8 cellular contexts compared by ENCODE assay signal in genomic region chr4:119003070-119003469, GRCh38.
A peak's percentile ranks its signal among the peaks of the same experiment; 100 is the strongest.
DNase-seq lines count a peak whose midpoint lies in the region; ATAC-seq and TF ChIP-seq lines count a peak whose summit lies in the region.
"Not testable (repeated sequence)": the region's sequence is repeated elsewhere in the genome, so short reads cannot be mapped to it uniquely, and the experiment has no call there.

No MANE protein-coding gene starts in this region.

- peak overlapping the region; percentile 85 for H4K91ac ChIP-seq in IMR-90 (ENCODE audit: insufficient read depth, low read depth, low read length)

- H3K79me1 ChIP-seq in IMR-90 (ENCODE audit: low read depth in 1 of 2, low read length in 2 of 2), result not testable (repeated sequence)

- in situ Hi-C loops in IMR-90 (cut with MboI; ENCODE audit: low sequenced_read_pairs), result not testable (repeated sequence)

- H2BK5ac ChIP-seq in IMR-90 (ENCODE audit: low read depth, low read length, poor library complexity, severe bottlenecking), result peak overlapping the region; percentile 80

- not testable (repeated sequence) for ATAC-seq in IMR-90 (ENCODE audit: low read depth)

- DNase-seq in AML-193 (lab: John Stamatoyannopoulos, UW) (peak; percentile 31 to 41), NOMO-1 (lab: John Stamatoyannopoulos, UW; ENCODE audit: unreplicated experiment in 2 of 2) (peak; percentile 34 to 62), SKM-1 treated with dmso at 0.1 percent for 144 hours (lab: John Stamatoyannopoulos, UW; ENCODE audit: unreplicated experiment) (peak; percentile 32)
- not testable (repeated sequence) for DNase-seq in IMR-90; coronary artery (ENCODE audit: low spot score); left ventricle myocardium inferior; osteoblast (ENCODE audit: insufficient read length, low spot score, missing footprints); stomach

- intact Hi-C loops in IMR-90 (cut with micrococcal nuclease); left ventricle myocardium inferior (cut with micrococcal nuclease); stomach (cut with DNase I; ENCODE audit: low total_unique reads): not testable (repeated sequence)

- not testable (repeated sequence) for H3K36me3 ChIP-seq in IMR-90 (ENCODE audit: control insufficient read depth, insufficient read depth, low read length); left ventricle myocardium inferior; osteoblast (ENCODE audit: insufficient read depth, low read length); stomach

- CTCF ChIA-PET in IMR-90 (lab: Yijun Ruan, JAX), result not testable (repeated sequence)

- not testable (repeated sequence) for H3K27ac ChIP-seq in IMR-90 (ENCODE audit: insufficient read depth, low read length); osteoblast (ENCODE audit: low read depth, low read length)
- H3K27ac ChIP-seq in coronary artery, result peak overlapping the region; percentile 72 to 82
- peak overlapping the region; percentile 84 for H3K27ac ChIP-seq in left ventricle myocardium inferior (replicated peaks)
- H3K27ac ChIP-seq in stomach, result peak overlapping the region in 4 of 5 donors; percentile 77 to 89 (median 84)

- H2AK5ac ChIP-seq in IMR-90 (ENCODE audit: low read depth, low read length), result not testable (repeated sequence)

- not testable (repeated sequence) for BruUV-seq in IMR-90 (replicated peaks; lab: Mats Ljungman, UMichigan)

- POLR2A ChIA-PET in IMR-90 (lab: Charles Lee; ENCODE audit: unreplicated experiment), result interaction anchor here (0.6 kb wide), 1 partner anchor 14 kb away, joined by 5 read pairs; no protein-coding TSS in a partner anchor

- peak overlapping the region; percentile 79 for H3K4ac ChIP-seq in IMR-90 (ENCODE audit: low read depth, low read length)

- not testable (repeated sequence) for TF ChIP-seq EP300 in stomach (IDR thresholded peaks at IDR 0.05)

- H3K23ac ChIP-seq in IMR-90 (ENCODE audit: low read depth, low read length), result peak overlapping the region; percentile 62; the same call in 1 of the 2 replicates

- peak overlapping the region; percentile 82 for H2BK120ac ChIP-seq in IMR-90 (ENCODE audit: low read depth, low read length)

- not testable (repeated sequence) for H3K9me1 ChIP-seq in IMR-90 (ENCODE audit: insufficient read depth, low read length)

- H4K5ac ChIP-seq in IMR-90 (ENCODE audit: low read depth, low read length), result peak overlapping the region; percentile 79; the same call in 1 of the 2 replicates

- TF ChIP-seq POLR2A in IMR-90 (IDR thresholded peaks at IDR 0.05; ENCODE audit: low read depth, low read length); stomach (IDR thresholded peaks at IDR 0.05): not testable (repeated sequence)

- WGBS in IMR-90 (ENCODE audit: extremely low coverage in 2 of 2, insufficient read length in 1 of 2), 2 experiments, result no CpG with 5 or more reads among the region's 1 CpG
- 5 to 32% (median 18%) methylated on average over 1 of the region's 1 CpG for WGBS in stomach, 5 donors

- H3K56ac ChIP-seq in IMR-90 (ENCODE audit: extremely low read depth, insufficient read depth, low read length), result not testable (repeated sequence)

- not testable (repeated sequence) for TF ChIP-seq CTCF in IMR-90 (conservative IDR thresholded peaks at IDR 0.05; ENCODE audit: low read depth, low read length); coronary artery (IDR thresholded peaks at IDR 0.05); left ventricle myocardium inferior (IDR thresholded peaks at IDR 0.05; ENCODE audit: borderline replicate concordance); osteoblast (IDR thresholded peaks at IDR 0.05; ENCODE audit: extremely low read depth, low read depth, low read length); stomach (IDR thresholded peaks at IDR 0.05)

- not testable (repeated sequence) for H3K9ac ChIP-seq in IMR-90 (ENCODE audit: low read depth, low read length)

- H2BK15ac ChIP-seq in IMR-90 (ENCODE audit: low read depth, low read length), result 0 out of 3 replicates have a peak overlapping the region, but pooled peaks have one; percentile 10

- peak overlapping the region; percentile 70; the same call in 1 of the 2 replicates for H2BK20ac ChIP-seq in IMR-90 (ENCODE audit: low read depth, low read length)

- dilution Hi-C loops in IMR-90 (cut with HindIII; ENCODE audit: low sequenced_read_pairs, unreplicated experiment), result not testable (repeated sequence)

- H3K79me2 ChIP-seq in osteoblast (ENCODE audit: insufficient read depth, low read length), result not testable (repeated sequence)

- H3K27me3 ChIP-seq in IMR-90 (ENCODE audit: control insufficient read depth, insufficient read depth, low read length); left ventricle myocardium inferior (ENCODE audit: low read depth); osteoblast (ENCODE audit: insufficient read depth, low read length); stomach: not testable (repeated sequence)

- H3K4me2 ChIP-seq in IMR-90 (ENCODE audit: low read depth, low read length); osteoblast (ENCODE audit: insufficient read depth, low read length): not testable (repeated sequence)

- not testable (repeated sequence) for H2AFZ ChIP-seq in IMR-90 (replicated peaks; ENCODE audit: low read length, poor library complexity)
- H2AFZ ChIP-seq in osteoblast (ENCODE audit: low read length), result peak overlapping the region; percentile 9

- not testable (repeated sequence) for H2AK9ac ChIP-seq in IMR-90 (replicated peaks; ENCODE audit: low read depth, low read length, poor library complexity)

- not testable (repeated sequence) for H4K20me1 ChIP-seq in IMR-90 (ENCODE audit: insufficient read depth, low read length); osteoblast (ENCODE audit: insufficient read depth, low read length)

- H3K4me1 ChIP-seq in IMR-90 (ENCODE audit: control insufficient read depth, insufficient read depth, low read length); osteoblast (ENCODE audit: insufficient read depth, low read length): not testable (repeated sequence)
- peaks cover 71% of the 10 kb centered on the region for H3K4me1 ChIP-seq in left ventricle myocardium inferior
- peaks cover 0 to 31% (median 0%) of the 10 kb centered on the region in 4 donors for H3K4me1 ChIP-seq in stomach

- TF ChIP-seq RAD21 in IMR-90 (IDR thresholded peaks at IDR 0.05; ENCODE audit: low read length), result not testable (repeated sequence)

- peak overlapping the region; percentile 62 to 87; a peak in 3 of 4 replicates for H4K8ac ChIP-seq in IMR-90 (ENCODE audit: low read depth in 2 of 2, low read length in 2 of 2)

- not testable (repeated sequence) for H3K9me3 ChIP-seq in IMR-90 (ENCODE audit: control insufficient read depth, insufficient read depth, low read length); left ventricle myocardium inferior (replicated peaks); osteoblast (ENCODE audit: low read depth, low read length); stomach

- H3K4me3 ChIP-seq in IMR-90 (ENCODE audit: insufficient read depth, low read depth, low read length); left ventricle myocardium inferior; osteoblast (ENCODE audit: insufficient read depth, low read length); stomach: not testable (repeated sequence)
- peak overlapping the region; percentile 6 for H3K4me3 ChIP-seq in coronary artery

- H3K14ac ChIP-seq in IMR-90 (replicated peaks; ENCODE audit: low read depth, low read length), result peak overlapping the region; percentile 23; the same call in 1 of the 2 replicates

- peak overlapping the region; percentile 42; the same call in 1 of the 2 replicates for H3K18ac ChIP-seq in IMR-90 (ENCODE audit: low read depth, low read length)
